In the genomic region with DNA sequence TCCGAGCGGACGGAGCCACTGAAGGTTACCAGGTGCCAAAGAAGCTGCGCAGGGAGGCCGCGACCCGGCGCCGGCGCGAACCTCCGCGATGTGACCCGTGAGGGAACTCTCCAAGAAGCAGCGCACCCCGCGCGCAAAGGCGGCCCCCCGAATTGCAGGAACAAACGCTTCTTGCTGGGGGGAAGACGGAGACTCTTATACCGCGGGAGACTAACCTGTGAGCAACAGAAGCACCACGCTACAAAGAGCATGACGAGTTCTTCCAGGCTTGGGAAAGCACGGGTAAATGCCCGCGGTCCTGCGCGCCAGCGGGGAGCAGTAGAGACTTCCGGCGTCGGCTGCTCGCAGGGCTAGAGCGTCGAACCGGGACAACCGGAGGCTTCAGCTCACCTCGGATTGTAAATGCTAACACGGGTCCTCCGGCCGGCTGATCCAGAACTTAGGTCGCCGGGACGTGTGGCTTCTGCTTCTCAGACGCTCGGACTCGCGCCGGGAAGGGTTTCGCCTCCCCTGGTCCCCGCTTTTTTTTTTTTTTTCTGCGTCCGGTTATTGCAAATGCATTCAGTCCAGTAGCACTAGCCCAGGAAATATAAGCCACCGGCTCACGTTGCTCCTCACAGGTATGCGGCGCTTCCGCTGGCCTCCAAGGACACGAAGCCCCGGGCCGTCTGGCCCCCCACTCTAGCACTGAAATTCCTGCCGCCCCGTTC, we compare ENCODE assay signal across 1 cellular context.
A peak's percentile ranks its signal among the peaks of the same experiment; 100 is the strongest.
TF ChIP-seq lines count a peak whose summit lies in the region.

A gene with protein sequence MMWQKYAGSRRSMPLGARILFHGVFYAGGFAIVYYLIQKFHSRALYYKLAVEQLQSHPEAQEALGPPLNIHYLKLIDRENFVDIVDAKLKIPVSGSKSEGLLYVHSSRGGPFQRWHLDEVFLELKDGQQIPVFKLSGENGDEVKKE (minus strand): TSS at position 310 of the 710 bp plus-strand sequence. CDS start 80,909 bp downstream, outside the sequence.

TF ChIP-seq in K562, 482 proteins besides CTCF, POLR2A, EP300 and RAD21 (continued from another document and continues in another):
- TF ChIP-seq MNT (conservative IDR thresholded peaks at IDR 0.05) (peak; percentile 68 to 91), SRSF1 (IDR thresholded peaks at IDR 0.05; ENCODE audit: low read depth, low read length) (no peak), ZNF436 (CRISPR knock-in tag; IDR thresholded peaks at IDR 0.05) (no peak), KLF6 (CRISPR knock-in tag; IDR thresholded peaks at IDR 0.05; ENCODE audit: borderline replicate concordance) (no peak), CREBBP (IDR thresholded peaks at IDR 0.05; ENCODE audit: low read depth, low read length) (no peak), NR2C2 (CRISPR knock-in tag; IDR thresholded peaks at IDR 0.05) (0 out of 2 replicates have a peak, but pooled peaks have one; percentile 54), NR2C2 (tag; IDR thresholded peaks at IDR 0.05) (peak; percentile 74; the same call in 1 of the 2 replicates), HDAC1 (IDR thresholded peaks at IDR 0.05) (peak in 1 of 2 experiments; percentile 92; a peak in 2 of 4 replicates), ZNF239 (CRISPR knock-in tag; IDR thresholded peaks at IDR 0.05) (no peak), NBN (IDR thresholded peaks at IDR 0.05; ENCODE audit: low read depth) (peak; percentile 63), ZBTB1 (CRISPR knock-in tag; IDR thresholded peaks at IDR 0.05; ENCODE audit: borderline replicate concordance, low read depth) (no peak), BCOR (IDR thresholded peaks at IDR 0.05) (peak; percentile 59), HES1 (IDR thresholded peaks at IDR 0.05; ENCODE audit: low read depth) (no peak), CBFB (CRISPR knock-in tag; IDR thresholded peaks at IDR 0.05) (no peak), PML (IDR thresholded peaks at IDR 0.05; ENCODE audit: low read length) (no peak; the same call in 1 of the 2 replicates), NFE2L1 (tag; IDR thresholded peaks at IDR 0.05; ENCODE audit: borderline replicate concordance, low read depth) (no peak), ATF3 (IDR thresholded peaks at IDR 0.05) (no peak), ATF3 (CRISPR knock-in tag; conservative IDR thresholded peaks at IDR 0.05) (no peak; the same call in 1 of the 2 replicates), ZNF444 (CRISPR knock-in tag; IDR thresholded peaks at IDR 0.05) (no peak), LEF1 (IDR thresholded peaks at IDR 0.05) (peak; percentile 22; the same call in 1 of the 2 replicates), RNF2 (IDR thresholded peaks at IDR 0.05) (peak; percentile 51; the same call in 1 of the 2 replicates), THRB (CRISPR knock-in tag; conservative IDR thresholded peaks at IDR 0.05) (no peak), E2F8 (IDR thresholded peaks at IDR 0.05; ENCODE audit: low read depth, partially characterized antibody) (peak; percentile 86), ZNF197 (CRISPR knock-in tag; IDR thresholded peaks at IDR 0.05; ENCODE audit: low read depth) (no peak), TCFL5 (CRISPR knock-in tag; conservative IDR thresholded peaks at IDR 0.05) (no peak), MCM5 (IDR thresholded peaks at IDR 0.05; ENCODE audit: low read depth) (no peak), RFX7 (CRISPR knock-in tag; IDR thresholded peaks at IDR 0.05) (no peak), ZFX (CRISPR knock-in tag; IDR thresholded peaks at IDR 0.05) (peak; percentile 80), ZNF165 (CRISPR knock-in tag; IDR thresholded peaks at IDR 0.05; ENCODE audit: borderline replicate concordance) (no peak), C11orf30 (IDR thresholded peaks at IDR 0.05; ENCODE audit: low read depth) (peak; percentile 65), ZNF445 (CRISPR knock-in tag; IDR thresholded peaks at IDR 0.05; ENCODE audit: low read depth) (no peak), CC2D1A (IDR thresholded peaks at IDR 0.05) (peak; percentile 80; the same call in 1 of the 2 replicates)
- TF ChIP-seq, protein P1, sequence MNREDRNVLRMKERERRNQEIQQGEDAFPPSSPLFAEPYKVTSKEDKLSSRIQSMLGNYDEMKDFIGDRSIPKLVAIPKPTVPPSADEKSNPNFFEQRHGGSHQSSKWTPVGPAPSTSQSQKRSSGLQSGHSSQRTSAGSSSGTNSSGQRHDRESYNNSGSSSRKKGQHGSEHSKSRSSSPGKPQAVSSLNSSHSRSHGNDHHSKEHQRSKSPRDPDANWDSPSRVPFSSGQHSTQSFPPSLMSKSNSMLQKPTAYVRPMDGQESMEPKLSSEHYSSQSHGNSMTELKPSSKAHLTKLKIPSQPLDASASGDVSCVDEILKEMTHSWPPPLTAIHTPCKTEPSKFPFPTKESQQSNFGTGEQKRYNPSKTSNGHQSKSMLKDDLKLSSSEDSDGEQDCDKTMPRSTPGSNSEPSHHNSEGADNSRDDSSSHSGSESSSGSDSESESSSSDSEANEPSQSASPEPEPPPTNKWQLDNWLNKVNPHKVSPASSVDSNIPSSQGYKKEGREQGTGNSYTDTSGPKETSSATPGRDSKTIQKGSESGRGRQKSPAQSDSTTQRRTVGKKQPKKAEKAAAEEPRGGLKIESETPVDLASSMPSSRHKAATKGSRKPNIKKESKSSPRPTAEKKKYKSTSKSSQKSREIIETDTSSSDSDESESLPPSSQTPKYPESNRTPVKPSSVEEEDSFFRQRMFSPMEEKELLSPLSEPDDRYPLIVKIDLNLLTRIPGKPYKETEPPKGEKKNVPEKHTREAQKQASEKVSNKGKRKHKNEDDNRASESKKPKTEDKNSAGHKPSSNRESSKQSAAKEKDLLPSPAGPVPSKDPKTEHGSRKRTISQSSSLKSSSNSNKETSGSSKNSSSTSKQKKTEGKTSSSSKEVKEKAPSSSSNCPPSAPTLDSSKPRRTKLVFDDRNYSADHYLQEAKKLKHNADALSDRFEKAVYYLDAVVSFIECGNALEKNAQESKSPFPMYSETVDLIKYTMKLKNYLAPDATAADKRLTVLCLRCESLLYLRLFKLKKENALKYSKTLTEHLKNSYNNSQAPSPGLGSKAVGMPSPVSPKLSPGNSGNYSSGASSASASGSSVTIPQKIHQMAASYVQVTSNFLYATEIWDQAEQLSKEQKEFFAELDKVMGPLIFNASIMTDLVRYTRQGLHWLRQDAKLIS (CRISPR knock-in tag; IDR thresholded peaks at IDR 0.05): no peak; the same call in 1 of the 2 replicates
- TF ChIP-seq, protein P2, sequence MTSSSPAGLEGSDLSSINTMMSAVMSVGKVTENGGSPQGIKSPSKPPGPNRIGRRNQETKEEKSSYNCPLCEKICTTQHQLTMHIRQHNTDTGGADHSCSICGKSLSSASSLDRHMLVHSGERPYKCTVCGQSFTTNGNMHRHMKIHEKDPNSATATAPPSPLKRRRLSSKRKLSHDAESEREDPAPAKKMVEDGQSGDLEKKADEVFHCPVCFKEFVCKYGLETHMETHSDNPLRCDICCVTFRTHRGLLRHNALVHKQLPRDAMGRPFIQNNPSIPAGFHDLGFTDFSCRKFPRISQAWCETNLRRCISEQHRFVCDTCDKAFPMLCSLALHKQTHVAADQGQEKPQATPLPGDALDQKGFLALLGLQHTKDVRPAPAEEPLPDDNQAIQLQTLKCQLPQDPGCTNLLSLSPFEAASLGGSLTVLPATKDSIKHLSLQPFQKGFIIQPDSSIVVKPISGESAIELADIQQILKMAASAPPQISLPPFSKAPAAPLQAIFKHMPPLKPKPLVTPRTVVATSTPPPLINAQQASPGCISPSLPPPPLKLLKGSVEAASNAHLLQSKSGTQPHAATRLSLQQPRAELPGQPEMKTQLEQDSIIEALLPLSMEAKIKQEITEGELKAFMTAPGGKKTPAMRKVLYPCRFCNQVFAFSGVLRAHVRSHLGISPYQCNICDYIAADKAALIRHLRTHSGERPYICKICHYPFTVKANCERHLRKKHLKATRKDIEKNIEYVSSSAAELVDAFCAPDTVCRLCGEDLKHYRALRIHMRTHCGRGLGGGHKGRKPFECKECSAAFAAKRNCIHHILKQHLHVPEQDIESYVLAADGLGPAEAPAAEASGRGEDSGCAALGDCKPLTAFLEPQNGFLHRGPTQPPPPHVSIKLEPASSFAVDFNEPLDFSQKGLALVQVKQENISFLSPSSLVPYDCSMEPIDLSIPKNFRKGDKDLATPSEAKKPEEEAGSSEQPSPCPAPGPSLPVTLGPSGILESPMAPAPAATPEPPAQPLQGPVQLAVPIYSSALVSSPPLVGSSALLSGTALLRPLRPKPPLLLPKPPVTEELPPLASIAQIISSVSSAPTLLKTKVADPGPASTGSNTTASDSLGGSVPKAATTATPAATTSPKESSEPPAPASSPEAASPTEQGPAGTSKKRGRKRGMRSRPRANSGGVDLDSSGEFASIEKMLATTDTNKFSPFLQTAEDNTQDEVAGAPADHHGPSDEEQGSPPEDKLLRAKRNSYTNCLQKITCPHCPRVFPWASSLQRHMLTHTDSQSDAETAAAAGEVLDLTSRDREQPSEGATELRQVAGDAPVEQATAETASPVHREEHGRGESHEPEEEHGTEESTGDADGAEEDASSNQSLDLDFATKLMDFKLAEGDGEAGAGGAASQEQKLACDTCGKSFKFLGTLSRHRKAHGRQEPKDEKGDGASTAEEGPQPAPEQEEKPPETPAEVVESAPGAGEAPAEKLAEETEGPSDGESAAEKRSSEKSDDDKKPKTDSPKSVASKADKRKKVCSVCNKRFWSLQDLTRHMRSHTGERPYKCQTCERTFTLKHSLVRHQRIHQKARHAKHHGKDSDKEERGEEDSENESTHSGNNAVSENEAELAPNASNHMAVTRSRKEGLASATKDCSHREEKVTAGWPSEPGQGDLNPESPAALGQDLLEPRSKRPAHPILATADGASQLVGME (CRISPR knock-in tag; IDR thresholded peaks at IDR 0.05): no peak
- TF ChIP-seq, protein P3, sequence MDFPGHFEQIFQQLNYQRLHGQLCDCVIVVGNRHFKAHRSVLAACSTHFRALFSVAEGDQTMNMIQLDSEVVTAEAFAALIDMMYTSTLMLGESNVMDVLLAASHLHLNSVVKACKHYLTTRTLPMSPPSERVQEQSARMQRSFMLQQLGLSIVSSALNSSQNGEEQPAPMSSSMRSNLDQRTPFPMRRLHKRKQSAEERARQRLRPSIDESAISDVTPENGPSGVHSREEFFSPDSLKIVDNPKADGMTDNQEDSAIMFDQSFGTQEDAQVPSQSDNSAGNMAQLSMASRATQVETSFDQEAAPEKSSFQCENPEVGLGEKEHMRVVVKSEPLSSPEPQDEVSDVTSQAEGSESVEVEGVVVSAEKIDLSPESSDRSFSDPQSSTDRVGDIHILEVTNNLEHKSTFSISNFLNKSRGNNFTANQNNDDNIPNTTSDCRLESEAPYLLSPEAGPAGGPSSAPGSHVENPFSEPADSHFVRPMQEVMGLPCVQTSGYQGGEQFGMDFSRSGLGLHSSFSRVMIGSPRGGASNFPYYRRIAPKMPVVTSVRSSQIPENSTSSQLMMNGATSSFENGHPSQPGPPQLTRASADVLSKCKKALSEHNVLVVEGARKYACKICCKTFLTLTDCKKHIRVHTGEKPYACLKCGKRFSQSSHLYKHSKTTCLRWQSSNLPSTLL (IDR thresholded peaks at IDR 0.05): no peak
